ENCODE assay signal across 8 cellular contexts in the genomic region with DNA sequence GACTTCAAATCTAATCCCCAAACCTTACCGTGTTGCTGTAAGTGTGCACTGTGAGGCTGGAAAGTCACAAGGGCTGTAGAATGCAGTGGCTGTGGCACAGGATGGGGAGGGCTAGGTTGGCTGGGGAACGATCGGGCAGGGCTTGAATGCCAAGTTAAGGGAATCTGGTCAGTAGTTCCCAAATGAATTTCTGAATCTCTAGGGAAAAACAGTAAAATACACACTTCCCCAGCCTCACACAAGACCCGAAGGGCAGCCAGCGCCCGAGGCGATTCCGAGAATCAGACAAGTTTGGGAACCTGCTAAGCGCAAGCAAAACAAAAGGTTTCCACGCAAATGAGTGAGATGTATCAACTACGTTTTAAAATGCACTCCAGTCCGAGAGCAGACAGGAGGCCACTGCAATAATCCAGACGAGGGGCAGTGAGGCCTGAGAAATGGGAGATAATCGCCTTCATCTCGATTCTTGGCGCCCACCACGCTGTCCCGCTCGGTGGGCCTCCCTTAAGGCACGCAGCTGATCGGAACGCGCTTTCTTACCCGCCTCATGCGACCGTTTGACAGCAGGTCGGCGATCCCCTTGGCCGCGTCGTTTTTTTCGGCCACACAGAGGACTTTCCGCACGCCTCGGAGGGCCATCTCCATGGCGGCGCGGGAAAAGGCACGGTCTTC. TPM values are rescaled to one million over a fixed set of nuclear protein-coding genes. Genes with fewer than 3 reads are reported as not detected.
A peak's percentile ranks its signal among the peaks of the same experiment; 100 is the strongest.
DNase-seq lines count a peak whose midpoint lies in the region; ATAC-seq and TF ChIP-seq lines count a peak whose summit lies in the region.

No MANE protein-coding gene starts in this region.

- POLR2A ChIA-PET in OCI-LY7 (lab: Charles Lee) = no interaction called here

- H3K27me3 ChIP-seq in mononuclear cell (ENCODE audit: insufficient read depth, low read length) = no peaks in the 10 kb centered on the region

- H3K4me1 ChIP-seq in OCI-LY7 (ENCODE audit: insufficient read depth, low read length, poor library complexity, severe bottlenecking) (peaks cover 40% of the 10 kb centered on the region), mononuclear cell (ENCODE audit: insufficient read depth, low read length) (peaks cover 65% of the 10 kb centered on the region)

- H3K9me2 ChIP-seq in OCI-LY7 (ENCODE audit: insufficient read depth, low read length) = no peaks in the 10 kb centered on the region

- ATAC-seq in GM21723 (IDR thresholded peaks at IDR 0.05; ENCODE audit: unreplicated experiment) = peak; percentile 28
- ATAC-seq in HG03354 (IDR thresholded peaks at IDR 0.05; ENCODE audit: poor library complexity, severe bottlenecking, unreplicated experiment) = no peak
- no peak for ATAC-seq in HG03520 (IDR thresholded peaks at IDR 0.05; ENCODE audit: unreplicated experiment)

- peaks cover 65% of the 10 kb centered on the region for H3K79me2 ChIP-seq in OCI-LY7 (ENCODE audit: insufficient read depth, low read depth, low read length)

- H3K4me3 ChIP-seq in OCI-LY7 (ENCODE audit: low read depth, low read length, poor library complexity, severe bottlenecking) (peak overlapping the region; percentile 92), mononuclear cell (ENCODE audit: low read length) (peak overlapping the region; percentile 93)

- CTCF ChIA-PET in OCI-LY7 (lab: Charles Lee; ENCODE audit: unreplicated experiment) = no interaction called here

- peak overlapping the region; percentile 97 for H3K4me2 ChIP-seq in OCI-LY7 (ENCODE audit: low read length)

- H3K27ac ChIP-seq in OCI-LY7 (ENCODE audit: low read depth, low read length, poor library complexity, severe bottlenecking) = peak overlapping the region; percentile 76

- peak overlapping the region; percentile 67 for H2AFZ ChIP-seq in OCI-LY7 (ENCODE audit: low read length)

- intact Hi-C loops in OCI-LY7 (cut with micrococcal nuclease; ENCODE audit: unreplicated experiment) = loop anchor here (2.0 kb wide), 1 partner anchor 53 kb away; the partner anchor contains the start of gene MIEF2

- BruUV-seq in OCI-LY7 (replicated peaks; lab: Mats Ljungman, UMichigan) = no TSS peak

- DNase-seq in COLO668 (lab: John Stamatoyannopoulos, UW; ENCODE audit: unreplicated experiment) = peak; percentile 6
- peak; percentile 18 for DNase-seq in OCI-LY7 (ENCODE audit: low spot score)
- peak; percentile 45 for DNase-seq in dermis blood vessel endothelial cell
- no peak for DNase-seq in activated CD4-positive, CD25-positive, alpha-beta regulatory T cell (lab: John Stamatoyannopoulos, UW)

- H3K9me3 ChIP-seq in OCI-LY7 (ENCODE audit: low read length) = no peaks in the 10 kb centered on the region
- H3K9me3 ChIP-seq in mononuclear cell (ENCODE audit: low read depth, low read length) = no peaks in the 10 kb centered on the region

- peaks cover 5% of the 10 kb centered on the region; the same call in 1 of the 2 replicates for H4K20me1 ChIP-seq in OCI-LY7 (ENCODE audit: insufficient read depth, low read length)

- H3K36me3 ChIP-seq in OCI-LY7 (ENCODE audit: insufficient read depth, low read length) = peaks cover 41% of the 10 kb centered on the region

- no peak for TF ChIP-seq CTCF in OCI-LY7 (conservative IDR thresholded peaks at IDR 0.05; ENCODE audit: low read length)

RNA-seq across cellular contexts. Expression of gene TOP3A, which starts 0.6 kb away (rescaled TPM):
- total RNA-seq in OCI-LY7 (2014; rRNA removed; shearing (Covaris generic)) = 48.3 and 48.5 TPM in 2 replicates
- total RNA-seq in OCI-LY7 (2022) = 63.0 and 64.4 TPM in 2 replicates
- total RNA-seq in dermis blood vessel endothelial cell = 26.8 and 47.0 TPM in 2 replicates
- total RNA-seq in mononuclear cell = 33.0 TPM

RNA-seq across cellular contexts. Expression of gene SMCR8, which starts 0.9 kb away (rescaled TPM):
- 11.1 and 11.8 TPM in 2 replicates for total RNA-seq in OCI-LY7 (2014; rRNA removed; shearing (Covaris generic))
- total RNA-seq in OCI-LY7 (2022) (16.1 and 16.3 TPM in 2 replicates), dermis blood vessel endothelial cell (18.7 and 28.8 TPM in 2 replicates), mononuclear cell (55.6 TPM)

RNA-seq across cellular contexts. Expression of gene SHMT1, which starts 49.2 kb away (rescaled TPM):
- total RNA-seq in OCI-LY7 (2014; rRNA removed; shearing (Covaris generic)) = 62.7 and 66.5 TPM in 2 replicates
- total RNA-seq in OCI-LY7 (2022) (92.1 and 101 TPM in 2 replicates), dermis blood vessel endothelial cell (11.1 and 23.3 TPM in 2 replicates), mononuclear cell (3.1 TPM)

RNA-seq across cellular contexts. Expression of gene MIEF2, which starts 53.7 kb away (rescaled TPM):
- 7.6 and 7.9 TPM in 2 replicates for total RNA-seq in OCI-LY7 (2014; rRNA removed; shearing (Covaris generic))
- 11.8 and 12.7 TPM in 2 replicates for total RNA-seq in OCI-LY7 (2022)
- 22.4 and 22.6 TPM in 2 replicates for total RNA-seq in dermis blood vessel endothelial cell
- 5.9 TPM for total RNA-seq in mononuclear cell

RNA-seq across cellular contexts. Expression of gene FLII, which starts 55.7 kb away (rescaled TPM):
- total RNA-seq in OCI-LY7 (2014; rRNA removed; shearing (Covaris generic)) = 141 and 155 TPM in 2 replicates
- total RNA-seq in OCI-LY7 (2022) (219 and 235 TPM in 2 replicates), dermis blood vessel endothelial cell (409 and 588 TPM in 2 replicates), mononuclear cell (122 TPM)

Comparison
In these comparisons a context has a peak if more than half of its experiments do, and no peak if none do; other contexts are left out.
1. DNase-seq: peak in COLO668 (single experiment), OCI-LY7 (single experiment) and dermis blood vessel endothelial cell (single experiment); none in activated CD4-positive, CD25-positive, alpha-beta regulatory T cell (0 of 4).